ENCODE assay signal across 1 cellular context in genomic region chr17:11997147-11997971, GRCh38.
TF ChIP-seq lines count a peak whose summit lies in the region.

ZNF18 (minus strand) TSS chr17:11997475; CDS start chr17:11992829, 4,646 bp downstream.

TF ChIP-seq in HepG2, 621 proteins besides CTCF, POLR2A, EP300 and RAD21 (continued from another document and continues in another):
- TF ChIP-seq ZNF646 (CRISPR knock-in tag; IDR thresholded peaks at IDR 0.05) (no peak), ZBTB10 (CRISPR knock-in tag; IDR thresholded peaks at IDR 0.05; ENCODE audit: borderline replicate concordance) (peak; percentile 95), TP53 (CRISPR knock-in tag; conservative IDR thresholded peaks at IDR 0.05) (no peak), KDM6A (CRISPR knock-in tag; IDR thresholded peaks at IDR 0.05; ENCODE audit: low read depth) (no peak), ZNF761 (CRISPR knock-in tag; conservative IDR thresholded peaks at IDR 0.05) (no peak), ZNF451 (CRISPR knock-in tag; IDR thresholded peaks at IDR 0.05) (no peak; the same call in none of the 2 replicates), KAT7 (CRISPR knock-in tag; IDR thresholded peaks at IDR 0.05; ENCODE audit: borderline replicate concordance) (peak; percentile 74; the same call in 1 of the 2 replicates), HDAC1 (CRISPR knock-in tag; IDR thresholded peaks at IDR 0.05) (peak; percentile 77; the same call in 1 of the 2 replicates), CCDC6 (CRISPR knock-in tag; IDR thresholded peaks at IDR 0.05) (peak; percentile 45; the same call in 1 of the 2 replicates), ATF3 (CRISPR knock-in tag; IDR thresholded peaks at IDR 0.05) (0 out of 2 replicates have a peak, but pooled peaks have one; percentile 7), ZNF224 (CRISPR knock-in tag; IDR thresholded peaks at IDR 0.05) (0 out of 2 replicates have a peak, but pooled peaks have one; percentile 38), ZNF460 (CRISPR knock-in tag; IDR thresholded peaks at IDR 0.05; ENCODE audit: borderline replicate concordance) (no peak), ZNF44 (CRISPR knock-in tag; IDR thresholded peaks at IDR 0.05) (no peak), SKI (IDR thresholded peaks at IDR 0.05; ENCODE audit: partially characterized antibody) (no peak), SYNCRIP (IDR thresholded peaks at IDR 0.05; ENCODE audit: insufficient read depth, low read depth, low read length) (no peak), THYN1 (CRISPR knock-in tag; IDR thresholded peaks at IDR 0.05; ENCODE audit: borderline replicate concordance, low read depth) (0 out of 2 replicates have a peak, but pooled peaks have one; percentile 7), ZNF709 (CRISPR knock-in tag; IDR thresholded peaks at IDR 0.05) (peak; percentile 80; the same call in 1 of the 2 replicates), ZHX2 (IDR thresholded peaks at IDR 0.05; ENCODE audit: low read depth) (peak; percentile 43; the same call in 1 of the 2 replicates), ZHX2 (CRISPR knock-in tag; IDR thresholded peaks at IDR 0.05; ENCODE audit: borderline replicate concordance) (no peak), ZNF552 (CRISPR knock-in tag; IDR thresholded peaks at IDR 0.05; ENCODE audit: borderline replicate concordance) (no peak), KIAA2018 (CRISPR knock-in tag; IDR thresholded peaks at IDR 0.05; ENCODE audit: borderline replicate concordance) (no peak), CBX1 (IDR thresholded peaks at IDR 0.05; ENCODE audit: low read depth) (peak; percentile 43), DNMT1 (CRISPR knock-in tag; IDR thresholded peaks at IDR 0.05) (peak; percentile 84), ELF3 (CRISPR knock-in tag; IDR thresholded peaks at IDR 0.05) (peak; percentile 93), STAG1 (CRISPR knock-in tag; IDR thresholded peaks at IDR 0.05) (peak; percentile 13; the same call in 1 of the 2 replicates), CAMTA2 (CRISPR knock-in tag; IDR thresholded peaks at IDR 0.05; ENCODE audit: borderline replicate concordance) (0 out of 2 replicates have a peak, but pooled peaks have one; percentile 6), ZNF446 (CRISPR knock-in tag; IDR thresholded peaks at IDR 0.05) (no peak), HNF4G (IDR thresholded peaks at IDR 0.05; ENCODE audit: borderline replicate concordance, low read depth, low read length) (no peak), HNF4G (CRISPR knock-in tag; IDR thresholded peaks at IDR 0.05; ENCODE audit: borderline replicate concordance, low read depth) (no peak), TGIF2 (CRISPR knock-in tag; IDR thresholded peaks at IDR 0.05) (no peak), ZNF441 (CRISPR knock-in tag; IDR thresholded peaks at IDR 0.05; ENCODE audit: borderline replicate concordance) (peak; percentile 28; the same call in 1 of the 2 replicates), NR2F1 (CRISPR knock-in tag; IDR thresholded peaks at IDR 0.05) (no peak), KMT2B (CRISPR knock-in tag; IDR thresholded peaks at IDR 0.05) (0 out of 2 replicates have a peak, but pooled peaks have one; percentile 57)
